Comparison of ENCODE assay signal across 20 cellular contexts in the genomic region with DNA sequence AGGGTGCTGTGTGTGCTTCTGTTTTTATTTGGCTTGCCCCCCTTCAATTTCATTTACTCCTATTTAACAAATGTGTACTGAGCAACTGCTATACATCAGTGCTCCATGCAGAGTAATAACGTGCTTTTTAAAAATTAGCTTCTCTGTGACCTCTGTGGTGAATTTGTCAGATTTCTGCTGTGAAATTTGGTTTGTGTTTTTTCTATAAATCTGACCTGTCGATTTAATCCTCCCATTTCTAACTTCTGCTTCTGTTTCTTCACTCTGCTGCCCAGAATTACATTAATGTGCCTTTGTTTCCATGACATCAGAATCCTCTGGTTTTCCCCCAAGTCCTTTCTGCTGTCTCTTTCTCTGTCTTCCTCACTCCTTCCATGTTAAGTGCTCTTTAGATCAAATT.
DNase-seq lines count a peak whose midpoint lies in the region; ATAC-seq and TF ChIP-seq lines count a peak whose summit lies in the region.
"Had no signal": no experiment of that assay in that cellular context is flagged by ENCODE, and none has a peak within 500 bp of the region (broad histone marks: within the 10 kb centered on the region; RNA-seq: fewer than 3 reads in every experiment).

No MANE protein-coding gene starts in this region.

- H3K4me1 ChIP-seq in SK-N-SH (ENCODE audit: control insufficient read depth in 1 of 2, insufficient read depth in 2 of 2, low read depth in 1 of 2, low read length in 1 of 2) (peaks cover 20 to 24% of the 10 kb centered on the region in 2 experiments; a peak in 3 of 4 replicates), OCI-LY3 (ENCODE audit: low read length) (peaks cover 49% of the 10 kb centered on the region)
- H3K4me1 ChIP-seq: Caco-2 had no signal

- DNase-seq in SK-N-SH (peak; percentile 41), nephron progenitor cell (no peak), 8988T (no peak), GM13976 (ENCODE audit: low spot score) (no peak), HuH-7 (ENCODE audit: low spot score) (no peak)
- DNase-seq: Caco-2; CD4-positive, alpha-beta T cell; GM23248; KG1; NCI-H1417 treated with DMSO at 0.1 percent for 48 hours; NCI-H187 treated with DMSO at 0.1 percent for 48 hours; NCI-H2171; NCI-H526 treated with DMSO at 0.1 percent for 48 hours; SHP77; T-cell had no signal

- no peaks in the 10 kb centered on the region for H4K20me1 ChIP-seq in SK-N-SH (ENCODE audit: insufficient read depth)
- no peaks in the 10 kb centered on the region for H4K20me1 ChIP-seq in OCI-LY3 (ENCODE audit: insufficient read depth, low read length)

- no peak overlapping the region for H3K4me3 Mint-ChIP-seq in nephron progenitor cell
- H3K4me3 Mint-ChIP-seq: CD4-positive, alpha-beta T cell; T-cell had no signal

- H3K27ac ChIP-seq in SK-N-SH (ENCODE audit: low read depth in 2 of 2, low read length in 1 of 2): peak overlapping the region in 1 of 2 experiments; percentile 89; a peak in 2 of 4 replicates
- peak overlapping the region; percentile 49 for H3K27ac ChIP-seq in OCI-LY3 (ENCODE audit: low read length)
- H3K27ac ChIP-seq: GM23248, SK-N-MC had no signal

- TF ChIP-seq EP300 in SK-N-SH (IDR thresholded peaks at IDR 0.05; ENCODE audit: borderline replicate concordance in 1 of 2, low read depth in 1 of 2, low read length in 1 of 2): no peak

- H3K27me3 ChIP-seq in SK-N-SH (ENCODE audit: insufficient read depth) (no peaks in the 10 kb centered on the region), OCI-LY3 (ENCODE audit: low read depth, low read length) (no peaks in the 10 kb centered on the region)

- CTCF ChIA-PET in SK-N-SH (lab: Yijun Ruan, JAX): interaction anchor here (0.7 to 1.7 kb wide), 7 partner anchors 38 to 1066 kb away, joined by 3 to 7 read pairs (median 3); no protein-coding TSS in a partner anchor

- H3K79me2 ChIP-seq in SK-N-SH (ENCODE audit: insufficient read depth): no peaks in the 10 kb centered on the region
- H3K79me2 ChIP-seq in OCI-LY3 (ENCODE audit: low read length): no peaks in the 10 kb centered on the region

- H3K9me3 Mint-ChIP-seq in nephron progenitor cell: no peaks in the 10 kb centered on the region
- H3K9me3 Mint-ChIP-seq: CD4-positive, alpha-beta T cell; T-cell had no signal

- no peaks in the 10 kb centered on the region for H3K36me3 ChIP-seq in SK-N-SH (replicated peaks in 1 of 2; ENCODE audit: control insufficient read depth in 1 of 2, insufficient read depth in 2 of 2, low read length in 1 of 2)
- H3K36me3 ChIP-seq in OCI-LY3 (replicated peaks; ENCODE audit: low read depth, low read length): no peaks in the 10 kb centered on the region
- H3K36me3 ChIP-seq: HAP-1 had no signal

- no peak overlapping the region; a peak in 1 of 4 replicates for H3K4me3 ChIP-seq in SK-N-SH (ENCODE audit: low read depth in 2 of 2, low read length in 1 of 2)
- peak overlapping the region; percentile 14; the same call in 1 of the 2 replicates for H3K4me3 ChIP-seq in OCI-LY3 (ENCODE audit: low read length)
- H3K4me3 ChIP-seq: GM23248, HAP-1, SK-N-MC had no signal

- H3K27ac Mint-ChIP-seq in nephron progenitor cell: peak overlapping the region; percentile 5
- H3K27ac Mint-ChIP-seq: CD4-positive, alpha-beta T cell; T-cell had no signal

- in situ Hi-C loops in GM13976 (cut with MboI; ENCODE audit: low sequenced_read_pairs, unreplicated experiment): loop anchor here (25.0 kb wide), 2 partner anchors 530 to 1080 kb away; no protein-coding TSS in a partner anchor

- POLR2A ChIA-PET in SK-N-SH (lab: Yijun Ruan, JAX): no interaction called here

- peaks cover 6% of the 10 kb centered on the region for H3K36me3 Mint-ChIP-seq in nephron progenitor cell (ENCODE audit: low read depth)
- H3K36me3 Mint-ChIP-seq: T-cell had no signal

- no peaks in the 10 kb centered on the region for H3K9me2 ChIP-seq in SK-N-SH

- H3K9me3 ChIP-seq in SK-N-SH (no peaks in the 10 kb centered on the region), OCI-LY3 (ENCODE audit: insufficient read depth, low read length) (no peaks in the 10 kb centered on the region)
- H3K9me3 ChIP-seq: Caco-2, HAP-1 had no signal

- H2AFZ ChIP-seq in SK-N-SH (ENCODE audit: low read depth) (peak overlapping the region; percentile 67), OCI-LY3 (ENCODE audit: low read depth, low read length) (0 out of 2 replicates have a peak overlapping the region, but pooled peaks have one; percentile 31)
- H2AFZ ChIP-seq: GM23248 had no signal

- TF ChIP-seq CTCF in SK-N-SH (IDR thresholded peaks at IDR 0.05): no peak
- no peak for TF ChIP-seq CTCF in OCI-LY3 (IDR thresholded peaks at IDR 0.05; ENCODE audit: low read depth, low read length)
- TF ChIP-seq CTCF in nephron progenitor cell (IDR thresholded peaks at IDR 0.05): no peak
- no peak for TF ChIP-seq CTCF in GM13976 (IDR thresholded peaks at IDR 0.05; ENCODE audit: borderline replicate concordance, control extremely low read depth, extremely low read depth, insufficient read depth, missing control alignments)

- no peak overlapping the region for H3K9ac ChIP-seq in SK-N-SH
- H3K9ac ChIP-seq in OCI-LY3 (ENCODE audit: low read length): no peak overlapping the region
- H3K9ac ChIP-seq: GM23248 had no signal

- 61% methylated on average over 2 of the region's 2 CpGs for WGBS in SK-N-SH (ENCODE audit: low lambda C conversion rate)

- H3K4me1 Mint-ChIP-seq in nephron progenitor cell: peaks cover 12% of the 10 kb centered on the region

- H3F3A ChIP-seq in SK-N-SH (replicated peaks; ENCODE audit: insufficient read depth): peaks cover 7% of the 10 kb centered on the region

- no peak for TF ChIP-seq RAD21 in SK-N-SH (IDR thresholded peaks at IDR 0.05; ENCODE audit: low read length)

- ATAC-seq in SK-N-SH treated with all-trans-retinoic acid at 6 μM for 48 hours: no peak
- ATAC-seq in HG03045 (IDR thresholded peaks at IDR 0.05; ENCODE audit: unreplicated experiment): no peak
- ATAC-seq: T-cell had no signal

- H3K4me2 ChIP-seq in SK-N-SH: peak overlapping the region; percentile 24; the same call in 1 of the 2 replicates
- H3K4me2 ChIP-seq in OCI-LY3 (ENCODE audit: low read length): peak overlapping the region; percentile 59

- peaks cover 4% of the 10 kb centered on the region for H3K27me3 Mint-ChIP-seq in nephron progenitor cell (ENCODE audit: low read depth, poor library complexity)
- H3K27me3 Mint-ChIP-seq: CD4-positive, alpha-beta T cell had no signal

TF ChIP-seq in SK-N-SH, 30 proteins besides CTCF, POLR2A, EP300 and RAD21 (continues in another document):
- no peak for TF ChIP-seq MEF2A (IDR thresholded peaks at IDR 0.05; ENCODE audit: borderline replicate concordance, low read depth)
- TF ChIP-seq, protein P1, sequence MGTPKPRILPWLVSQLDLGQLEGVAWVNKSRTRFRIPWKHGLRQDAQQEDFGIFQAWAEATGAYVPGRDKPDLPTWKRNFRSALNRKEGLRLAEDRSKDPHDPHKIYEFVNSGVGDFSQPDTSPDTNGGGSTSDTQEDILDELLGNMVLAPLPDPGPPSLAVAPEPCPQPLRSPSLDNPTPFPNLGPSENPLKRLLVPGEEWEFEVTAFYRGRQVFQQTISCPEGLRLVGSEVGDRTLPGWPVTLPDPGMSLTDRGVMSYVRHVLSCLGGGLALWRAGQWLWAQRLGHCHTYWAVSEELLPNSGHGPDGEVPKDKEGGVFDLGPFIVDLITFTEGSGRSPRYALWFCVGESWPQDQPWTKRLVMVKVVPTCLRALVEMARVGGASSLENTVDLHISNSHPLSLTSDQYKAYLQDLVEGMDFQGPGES (IDR thresholded peaks at IDR 0.05; ENCODE audit: low read depth, low read length): no peak
- TF ChIP-seq MXI1 (IDR thresholded peaks at IDR 0.05; ENCODE audit: low read depth, low read length): no peak
- no peak for TF ChIP-seq FOXJ3 (CRISPR knock-in tag; IDR thresholded peaks at IDR 0.05)
- TF ChIP-seq JUND (IDR thresholded peaks at IDR 0.05): no peak
- no peak for TF ChIP-seq CHD2 (IDR thresholded peaks at IDR 0.05; ENCODE audit: low read length, partially characterized antibody)
- TF ChIP-seq POLR2AphosphoS5 (IDR thresholded peaks at IDR 0.05; ENCODE audit: low read depth, low read length): no peak
- no peak for TF ChIP-seq EZH2phosphoT487 (IDR thresholded peaks at IDR 0.05; ENCODE audit: borderline replicate concordance, low read depth)

TF ChIP-seq in SK-N-SH treated with all-trans-retinoic acid at 6 μM for 48 hours, 23 proteins besides CTCF, POLR2A, EP300 and RAD21 (continues in another document):
- TF ChIP-seq OSR1 (CRISPR knock-in tag; IDR thresholded peaks at IDR 0.05): no peak
- no peak for TF ChIP-seq ARNTL (CRISPR knock-in tag; IDR thresholded peaks at IDR 0.05; ENCODE audit: borderline replicate concordance, low read depth)
- no peak for TF ChIP-seq TCF4 (CRISPR knock-in tag; IDR thresholded peaks at IDR 0.05; ENCODE audit: borderline replicate concordance)
- TF ChIP-seq ZNF8 (CRISPR knock-in tag; IDR thresholded peaks at IDR 0.05): no peak
- TF ChIP-seq BACH2 (CRISPR knock-in tag; IDR thresholded peaks at IDR 0.05; ENCODE audit: borderline replicate concordance): no peak
- no peak for TF ChIP-seq ZFP3 (CRISPR knock-in tag; IDR thresholded peaks at IDR 0.05)
- no peak for TF ChIP-seq TOX (CRISPR knock-in tag; IDR thresholded peaks at IDR 0.05; ENCODE audit: borderline replicate concordance)
- TF ChIP-seq, protein P2, sequence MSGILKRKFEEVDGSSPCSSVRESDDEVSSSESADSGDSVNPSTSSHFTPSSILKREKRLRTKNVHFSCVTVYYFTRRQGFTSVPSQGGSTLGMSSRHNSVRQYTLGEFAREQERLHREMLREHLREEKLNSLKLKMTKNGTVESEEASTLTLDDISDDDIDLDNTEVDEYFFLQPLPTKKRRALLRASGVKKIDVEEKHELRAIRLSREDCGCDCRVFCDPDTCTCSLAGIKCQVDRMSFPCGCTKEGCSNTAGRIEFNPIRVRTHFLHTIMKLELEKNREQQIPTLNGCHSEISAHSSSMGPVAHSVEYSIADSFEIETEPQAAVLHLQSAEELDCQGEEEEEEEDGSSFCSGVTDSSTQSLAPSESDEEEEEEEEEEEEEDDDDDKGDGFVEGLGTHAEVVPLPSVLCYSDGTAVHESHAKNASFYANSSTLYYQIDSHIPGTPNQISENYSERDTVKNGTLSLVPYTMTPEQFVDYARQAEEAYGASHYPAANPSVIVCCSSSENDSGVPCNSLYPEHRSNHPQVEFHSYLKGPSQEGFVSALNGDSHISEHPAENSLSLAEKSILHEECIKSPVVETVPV (CRISPR knock-in tag; IDR thresholded peaks at IDR 0.05): no peak
- no peak for TF ChIP-seq ZC3H10 (CRISPR knock-in tag; IDR thresholded peaks at IDR 0.05)
- no peak for TF ChIP-seq ESRRG (CRISPR knock-in tag; IDR thresholded peaks at IDR 0.05)
- TF ChIP-seq CSDC2 (CRISPR knock-in tag; IDR thresholded peaks at IDR 0.05): no peak
- TF ChIP-seq RARB (CRISPR knock-in tag; IDR thresholded peaks at IDR 0.05): no peak
